In genomic region chr10:60388709-60389241, GRCh38 we compare ENCODE assay signal across 11 cellular contexts. TPM values are rescaled to one million over a fixed set of nuclear protein-coding genes. Genes with fewer than 3 reads are reported as not detected.
DNase-seq lines count a peak whose midpoint lies in the region; ATAC-seq and TF ChIP-seq lines count a peak whose summit lies in the region.
"Had no signal": no experiment of that assay in that cellular context is flagged by ENCODE, and none has a peak within 500 bp of the region (broad histone marks: within the 10 kb centered on the region; RNA-seq: fewer than 3 reads in every experiment).

No MANE protein-coding gene starts in this region.

- H3K27ac ChIP-seq in left lung, result no peak overlapping the region
- H3K27ac ChIP-seq: KMS-11, skin epidermis had no signal

- TF ChIP-seq CTCF in left lung (IDR thresholded peaks at IDR 0.05), result no peak

- H3K4me1 ChIP-seq in neuron (ENCODE audit: insufficient read depth, low read length), result peaks cover 39% of the 10 kb centered on the region
- H3K4me1 ChIP-seq in left lung, result peaks cover 0 to 5% of the 10 kb centered on the region in 2 donors

- intact Hi-C loops in left lung (cut with DNase I), result no loop called here

- ATAC-seq in left lung (no peak), HG03442 (IDR thresholded peaks at IDR 0.05; ENCODE audit: unreplicated experiment) (no peak)

- H3K4me3 ChIP-seq in neuron (ENCODE audit: low read length) (peak overlapping the region; percentile 24), left lung (no peak overlapping the region)
- H3K4me3 ChIP-seq: skin epidermis had no signal

- no peak overlapping the region for H2AFZ ChIP-seq in neuron (ENCODE audit: low read depth, low read length)

- in situ Hi-C loops in G401 (cut with HindIII; ENCODE audit: low sequenced_read_pairs), result no loop called here

- H3K36me3 ChIP-seq in neuron (ENCODE audit: insufficient read depth, low read length), result no peaks in the 10 kb centered on the region
- H3K36me3 ChIP-seq in left lung, result no peaks in the 10 kb centered on the region

- no peaks in the 10 kb centered on the region for H3K27me3 ChIP-seq in neuron (ENCODE audit: insufficient read depth, low read length)
- H3K27me3 ChIP-seq in left lung, result no peaks in the 10 kb centered on the region

- H3K9me3 ChIP-seq in neuron (ENCODE audit: low read length) (no peaks in the 10 kb centered on the region), left lung (no peaks in the 10 kb centered on the region)

- DNase-seq in G401 (ENCODE audit: low spot score) (peak; percentile 83), NCI-H1694 treated with DMSO at 0.1 percent for 48 hours (lab: John Stamatoyannopoulos, UW) (peak; percentile 52), dermis microvascular lymphatic vessel endothelial cell (ENCODE audit: low read depth in 2 of 2) (peak; percentile 49 to 52), left lung (no peak), NCI-H1105 (lab: John Stamatoyannopoulos, UW) (no peak), COR-L47 (lab: John Stamatoyannopoulos, UW) (no peak)
- DNase-seq: NCI-H510A had no signal

RNA-seq across cellular contexts. Expression of gene ANK3, which starts 0.9 kb away (rescaled TPM):
- 1.4 and 9.6 TPM in 2 replicates for total RNA-seq in G401 (2014; rRNA removed; shearing (Covaris generic))
- total RNA-seq in dermis microvascular lymphatic vessel endothelial cell, result 0.51 and 0.77 TPM in 2 replicates
- 10 to 100 TPM; 63.7 to 74.1 TPM for total RNA-seq in left lung

Comparison
In these comparisons a context has a peak if more than half of its experiments do, and no peak if none do; other contexts are left out.
1. DNase-seq: peak in G401 (single experiment), NCI-H1694 treated with DMSO at 0.1 percent for 48 hours (single experiment) and dermis microvascular lymphatic vessel endothelial cell (2 of 2); none in left lung (0 of 2), NCI-H1105 (single experiment) and COR-L47 (single experiment).